In genomic region chr11:115222218-115222862, GRCh38 we compare ENCODE assay signal across 8 cellular contexts.
A peak's percentile ranks its signal among the peaks of the same experiment; 100 is the strongest.
DNase-seq lines count a peak whose midpoint lies in the region; ATAC-seq, FAIRE-seq and TF ChIP-seq lines count a peak whose summit lies in the region.

No MANE protein-coding gene starts in this region.

- H3K9me3 ChIP-seq in astrocyte (ENCODE audit: insufficient read depth, low read depth, low read length), result no peaks in the 10 kb centered on the region
- H3K9me3 ChIP-seq in trophoblast cell (ENCODE audit: insufficient read depth, low read depth, low read length), result no peaks in the 10 kb centered on the region
- H3K9me3 ChIP-seq in SJCRH30 (replicated peaks), result no peaks in the 10 kb centered on the region
- H3K9me3 ChIP-seq in HAP-1, result no peaks in the 10 kb centered on the region

- H2AFZ ChIP-seq in astrocyte (ENCODE audit: low read depth, low read length) (no peak overlapping the region), trophoblast cell (ENCODE audit: insufficient read depth, low read length, poor library complexity) (no peak overlapping the region)

- no peaks in the 10 kb centered on the region for H3K79me1 ChIP-seq in trophoblast cell (ENCODE audit: low read length)

- H3K4ac ChIP-seq in trophoblast cell (ENCODE audit: low read depth, low read length), result no peak overlapping the region

- no peak overlapping the region for H4K12ac ChIP-seq in trophoblast cell (ENCODE audit: low read depth, low read length)

- no peak overlapping the region for H2AK5ac ChIP-seq in trophoblast cell (ENCODE audit: low read length)

- H3K4me3 ChIP-seq in AG10803 (ENCODE audit: low read length), result no peak overlapping the region
- H3K4me3 ChIP-seq in astrocyte (ENCODE audit: insufficient read depth, low read depth, low read length), result no peak overlapping the region
- H3K4me3 ChIP-seq in trophoblast cell (ENCODE audit: low read depth, low read length), result no peak overlapping the region
- no peak overlapping the region for H3K4me3 ChIP-seq in SJCRH30
- no peak overlapping the region for H3K4me3 ChIP-seq in HAP-1

- H3K4me2 ChIP-seq in astrocyte (ENCODE audit: low read length) (peak overlapping the region; percentile 51), trophoblast cell (ENCODE audit: low read length) (no peak overlapping the region)

- TF ChIP-seq CTCF in AG10803 (conservative IDR thresholded peaks at IDR 0.05; ENCODE audit: low read length) (no peak), astrocyte (IDR thresholded peaks at IDR 0.05; ENCODE audit: insufficient read depth, low read depth, low read length) (no peak)

- peaks cover 58% of the 10 kb centered on the region for H3K4me1 Mint-ChIP-seq in astrocyte (ENCODE audit: low read depth, unreplicated experiment)

- H3K27ac Mint-ChIP-seq in astrocyte (ENCODE audit: unreplicated experiment), result peak overlapping the region; percentile 85

- H3K27ac ChIP-seq in astrocyte (ENCODE audit: low read depth, low read length), result peak overlapping the region; percentile 44
- no peak overlapping the region for H3K27ac ChIP-seq in trophoblast cell (ENCODE audit: low read depth, low read length)
- H3K27ac ChIP-seq in SJCRH30, result no peak overlapping the region

- H4K20me1 ChIP-seq in astrocyte (ENCODE audit: insufficient read depth, low read length), result no peaks in the 10 kb centered on the region

- in situ Hi-C loops in HAP-1 (cut with MboI; ENCODE audit: low sequenced_read_pairs), result no loop called here

- no CpG with 5 or more reads among the region's 5 CpGs for WGBS in trophoblast cell (ENCODE audit: extremely low coverage, insufficient coverage, insufficient read length)

- no peaks in the 10 kb centered on the region for H3K27me3 ChIP-seq in astrocyte (ENCODE audit: insufficient read depth, low read length)
- H3K27me3 ChIP-seq in trophoblast cell (ENCODE audit: insufficient read depth, low read length), result no peaks in the 10 kb centered on the region
- H3K27me3 ChIP-seq in SJCRH30, result no peaks in the 10 kb centered on the region
- H3K27me3 ChIP-seq in HAP-1 (ENCODE audit: low read depth), result no peaks in the 10 kb centered on the region

- ATAC-seq in GM18502 (IDR thresholded peaks at IDR 0.05; ENCODE audit: poor library complexity, unreplicated experiment) (peak; percentile 97), HG02763 (IDR thresholded peaks at IDR 0.05; ENCODE audit: unreplicated experiment) (peak; percentile 93)

- H3K18ac ChIP-seq in trophoblast cell (ENCODE audit: low read length), result no peak overlapping the region

- no peak overlapping the region for H4K8ac ChIP-seq in trophoblast cell (ENCODE audit: low read depth, low read length)

- no peak overlapping the region for H3K14ac ChIP-seq in trophoblast cell (ENCODE audit: low read length)

- no peaks in the 10 kb centered on the region for H3K36me3 ChIP-seq in astrocyte (ENCODE audit: insufficient read depth, low read length)
- H3K36me3 ChIP-seq in trophoblast cell (ENCODE audit: control insufficient read depth in 1 of 2, insufficient read depth in 2 of 2, low read length in 2 of 2), result peaks cover 2 to 3% of the 10 kb centered on the region in 2 experiments
- no peaks in the 10 kb centered on the region for H3K36me3 ChIP-seq in SJCRH30
- H3K36me3 ChIP-seq in HAP-1 (replicated peaks), result no peaks in the 10 kb centered on the region

- no peak overlapping the region for H2BK12ac ChIP-seq in trophoblast cell (ENCODE audit: low read length)

- no peaks in the 10 kb centered on the region for H3K27me3 Mint-ChIP-seq in astrocyte (ENCODE audit: low read depth, unreplicated experiment)

- H3K79me2 ChIP-seq in astrocyte (ENCODE audit: insufficient read depth, low read length), result no peaks in the 10 kb centered on the region
- H3K79me2 ChIP-seq in trophoblast cell (ENCODE audit: control insufficient read depth, insufficient read depth, low read length, poor library complexity), result no peaks in the 10 kb centered on the region

- H2BK120ac ChIP-seq in trophoblast cell (ENCODE audit: insufficient read depth, low read length, poor library complexity), result no peak overlapping the region

- no peak overlapping the region for H3K23ac ChIP-seq in trophoblast cell (ENCODE audit: low read length)

- H3K36me3 Mint-ChIP-seq in astrocyte (ENCODE audit: low read depth, unreplicated experiment), result peaks cover 15% of the 10 kb centered on the region

- H3K4me3 Mint-ChIP-seq in astrocyte (ENCODE audit: unreplicated experiment), result peak overlapping the region; percentile 50

- DNase-seq in AG10803 (ENCODE audit: low read depth), result peak; percentile 86
- DNase-seq in NCI-H146 (lab: John Stamatoyannopoulos, UW), result peak; percentile 89
- peak; percentile 98 for DNase-seq in astrocyte (ENCODE audit: low read depth)
- peak; percentile 55 to 59 for DNase-seq in trophoblast cell
- no peak for DNase-seq in SJCRH30
- no peak for DNase-seq in HAP-1 (ENCODE audit: low spot score in 2 of 2)

- H3K4me1 ChIP-seq in astrocyte (ENCODE audit: insufficient read depth, low read length) (peaks cover 26% of the 10 kb centered on the region), trophoblast cell (ENCODE audit: control insufficient read depth in 1 of 2, insufficient read depth in 2 of 2, low read length in 2 of 2) (no peaks in the 10 kb centered on the region), SJCRH30 (no peaks in the 10 kb centered on the region), HAP-1 (no peaks in the 10 kb centered on the region)

- FAIRE-seq in astrocyte (lab: Jason Lieb, UNC), result peak; percentile 86

- H3K9ac ChIP-seq in astrocyte (ENCODE audit: low read length), result no peak overlapping the region
- H3K9ac ChIP-seq in trophoblast cell (ENCODE audit: low read length), result no peak overlapping the region

- no peaks in the 10 kb centered on the region for H3K9me3 Mint-ChIP-seq in astrocyte (ENCODE audit: unreplicated experiment)

- no peak overlapping the region for H4K91ac ChIP-seq in trophoblast cell (ENCODE audit: low read depth, low read length)

- no peak overlapping the region for H2BK5ac ChIP-seq in trophoblast cell (ENCODE audit: low read depth, low read length, poor library complexity)

Comparison
In these comparisons a context has a peak if more than half of its experiments do, and no peak if none do; other contexts are left out.
1. DNase-seq: peak in AG10803 (single experiment), NCI-H146 (single experiment), astrocyte (single experiment) and trophoblast cell (2 of 2); none in SJCRH30 (0 of 2) and HAP-1 (0 of 2).